ENCODE assay signal across 10 cellular contexts in the genomic region with DNA sequence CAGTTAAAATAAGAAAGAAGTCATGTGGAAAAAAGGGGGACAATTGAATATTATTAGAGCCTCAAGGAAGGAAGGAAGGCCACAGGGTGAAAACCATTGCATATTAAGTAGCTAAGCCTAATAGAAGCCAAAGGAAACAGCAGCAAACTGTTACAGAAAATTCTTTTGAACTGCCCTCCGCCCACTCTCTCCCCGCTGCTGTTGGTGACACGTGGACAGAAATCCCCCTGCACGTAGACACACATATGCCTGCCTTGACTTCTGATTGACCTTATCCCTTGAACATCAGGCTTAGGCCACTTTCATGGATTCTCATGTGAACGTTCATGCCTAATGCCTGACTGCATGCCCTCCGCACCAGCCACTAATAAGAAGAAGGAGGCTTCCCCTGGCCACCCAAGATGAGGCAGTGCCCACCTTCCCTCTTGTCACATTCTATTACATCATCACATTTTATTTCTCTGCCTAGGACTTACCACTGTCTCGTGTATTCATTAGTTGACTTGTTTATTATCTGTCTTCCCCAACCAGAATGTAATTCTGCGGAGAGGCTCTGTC.
DNase-seq lines count a peak whose midpoint lies in the region; ATAC-seq and TF ChIP-seq lines count a peak whose summit lies in the region.
"Had no signal": no experiment of that assay in that cellular context is flagged by ENCODE, and none has a peak within 500 bp of the region (broad histone marks: within the 10 kb centered on the region; RNA-seq: fewer than 3 reads in every experiment).

No MANE protein-coding gene starts in this region.

- peak overlapping the region; percentile 51 for H3K27ac Mint-ChIP-seq in activated CD8-positive, alpha-beta memory T cell treated with anti-CD3 and anti-CD28 coated beads, Interleukin-2, amount 10 ng/mL, durations not matched to agents 7 days and 5 days
- H3K27ac Mint-ChIP-seq in stimulated activated memory B cell treated with anti-CD40 and anti-IgM and Interleukin-4, amounts not matched to agents 10 μg/mL and 1 μg/mL and 100 μg/mL, for 72 hours: peak overlapping the region; percentile 89

- H3K27me3 Mint-ChIP-seq in activated CD8-positive, alpha-beta memory T cell treated with anti-CD3 and anti-CD28 coated beads, Interleukin-2, amount 10 ng/mL, durations not matched to agents 7 days and 5 days: peaks cover 62% of the 10 kb centered on the region
- no peaks in the 10 kb centered on the region for H3K27me3 Mint-ChIP-seq in stimulated activated memory B cell treated with anti-CD40 and anti-IgM and Interleukin-4, amounts not matched to agents 10 μg/mL and 1 μg/mL and 100 μg/mL, for 72 hours

- peak overlapping the region; percentile 47 for H3K27ac ChIP-seq in brain microvascular endothelial cell
- H3K27ac ChIP-seq: gastroesophageal sphincter had no signal

- no peak overlapping the region for H3K4me3 ChIP-seq in brain microvascular endothelial cell (ENCODE audit: low read depth, low read length)
- H3K4me3 ChIP-seq: gastroesophageal sphincter had no signal

- no peak overlapping the region for H3K4me3 Mint-ChIP-seq in activated CD8-positive, alpha-beta memory T cell treated with anti-CD3 and anti-CD28 coated beads, Interleukin-2, amount 10 ng/mL, durations not matched to agents 7 days and 5 days
- H3K4me3 Mint-ChIP-seq in stimulated activated memory B cell treated with anti-CD40 and anti-IgM and Interleukin-4, amounts not matched to agents 10 μg/mL and 1 μg/mL and 100 μg/mL, for 72 hours: no peak overlapping the region

- peaks cover 34% of the 10 kb centered on the region for H3K4me1 Mint-ChIP-seq in activated CD8-positive, alpha-beta memory T cell treated with anti-CD3 and anti-CD28 coated beads, Interleukin-2, amount 10 ng/mL, durations not matched to agents 7 days and 5 days
- H3K4me1 Mint-ChIP-seq in stimulated activated memory B cell treated with anti-CD40 and anti-IgM and Interleukin-4, amounts not matched to agents 10 μg/mL and 1 μg/mL and 100 μg/mL, for 72 hours: peaks cover 52% of the 10 kb centered on the region

- peaks cover 5% of the 10 kb centered on the region for H3K9me3 Mint-ChIP-seq in activated CD8-positive, alpha-beta memory T cell treated with anti-CD3 and anti-CD28 coated beads, Interleukin-2, amount 10 ng/mL, durations not matched to agents 7 days and 5 days (ENCODE audit: low read depth)
- no peaks in the 10 kb centered on the region for H3K9me3 Mint-ChIP-seq in stimulated activated memory B cell treated with anti-CD40 and anti-IgM and Interleukin-4, amounts not matched to agents 10 μg/mL and 1 μg/mL and 100 μg/mL, for 72 hours

- peaks cover 11% of the 10 kb centered on the region for H3K36me3 Mint-ChIP-seq in activated CD8-positive, alpha-beta memory T cell treated with anti-CD3 and anti-CD28 coated beads, Interleukin-2, amount 10 ng/mL, durations not matched to agents 7 days and 5 days
- peaks cover 5% of the 10 kb centered on the region for H3K36me3 Mint-ChIP-seq in stimulated activated memory B cell treated with anti-CD40 and anti-IgM and Interleukin-4, amounts not matched to agents 10 μg/mL and 1 μg/mL and 100 μg/mL, for 72 hours

- H3K27me3 ChIP-seq in brain microvascular endothelial cell (replicated peaks): no peaks in the 10 kb centered on the region
- H3K27me3 ChIP-seq: gastroesophageal sphincter had no signal

- no peaks in the 10 kb centered on the region for H3K36me3 ChIP-seq in brain microvascular endothelial cell (replicated peaks)
- H3K36me3 ChIP-seq: gastroesophageal sphincter had no signal

- TF ChIP-seq CTCF in brain microvascular endothelial cell (IDR thresholded peaks at IDR 0.05; ENCODE audit: low read depth, low read length, missing control alignments): no peak

- CTCF ChIA-PET in activated CD8-positive, alpha-beta memory T cell treated with anti-CD3 and anti-CD28 coated beads, Interleukin-2, amount 10 ng/mL, durations not matched to agents 7 days and 5 days (lab: Charles Lee): interaction anchor here (1.0 to 1.4 kb wide), 3 partner anchors 77 to 122 kb away, joined by 3 read pairs; no protein-coding TSS in a partner anchor

- ATAC-seq in activated CD8-positive, alpha-beta memory T cell treated with anti-CD3 and anti-CD28 coated beads, Interleukin-2, amount 10 ng/mL, durations not matched to agents 7 days and 5 days: no peak
- peak; percentile 11 for ATAC-seq in HG03064 (IDR thresholded peaks at IDR 0.05; ENCODE audit: low read depth, unreplicated experiment)
- peak; percentile 74 for ATAC-seq in stimulated activated memory B cell treated with anti-CD40 and anti-IgM and Interleukin-4, amounts not matched to agents 10 μg/mL and 1 μg/mL and 100 μg/mL, for 72 hours
- ATAC-seq: gastroesophageal sphincter had no signal

- in situ Hi-C loops in brain microvascular endothelial cell (cut with HindIII; ENCODE audit: low pct_ligation_motif_present, low sequenced_read_pairs): no loop called here

- DNase-seq in activated CD8-positive, alpha-beta memory T cell treated with anti-CD3 and anti-CD28 coated beads, Interleukin-2, amount 10 ng/mL, durations not matched to agents 7 days and 5 days: no peak
- DNase-seq in activated CD8-positive, alpha-beta memory T cell treated with anti-CD3 and anti-CD28 coated beads, Interleukin-2, amount 50 U/mL, for 48 hours: no peak
- DNase-seq in brain microvascular endothelial cell (no peak), COR-L47 (lab: John Stamatoyannopoulos, UW) (no peak), GM03348 (ENCODE audit: low spot score) (no peak)
- DNase-seq in activated CD8-positive, alpha-beta memory T cell treated with anti-CD3 and anti-CD28 coated beads for 24 hours: no peak
- DNase-seq: NCI-H1048 had no signal
